1 cellular context compared by ENCODE assay signal in genomic region chr6:138691595-138692057, GRCh38.
TF ChIP-seq lines count a peak whose summit lies in the region.

No MANE protein-coding gene starts in this region.

TF ChIP-seq in HepG2, 621 proteins besides CTCF, POLR2A, EP300 and RAD21 (continued from another document):
- TF ChIP-seq RNF219 (CRISPR knock-in tag; IDR thresholded peaks at IDR 0.05) (no peak), ZNF460 (CRISPR knock-in tag; IDR thresholded peaks at IDR 0.05; ENCODE audit: borderline replicate concordance) (no peak), ZBTB1 (CRISPR knock-in tag; IDR thresholded peaks at IDR 0.05; ENCODE audit: borderline replicate concordance) (no peak), ZNF12 (CRISPR knock-in tag; IDR thresholded peaks at IDR 0.05) (0 out of 2 replicates have a peak, but pooled peaks have one; percentile 5), FOXJ3 (CRISPR knock-in tag; IDR thresholded peaks at IDR 0.05; ENCODE audit: borderline replicate concordance) (0 out of 2 replicates have a peak, but pooled peaks have one; percentile 24), ATF6 (CRISPR knock-in tag; conservative IDR thresholded peaks at IDR 0.05) (no peak), ZNF605 (CRISPR knock-in tag; IDR thresholded peaks at IDR 0.05) (peak; percentile 79), ZBTB26 (CRISPR knock-in tag; IDR thresholded peaks at IDR 0.05; ENCODE audit: borderline replicate concordance) (no peak), ZNF124 (CRISPR knock-in tag; IDR thresholded peaks at IDR 0.05) (peak; percentile 31; the same call in 1 of the 2 replicates)
TF ChIP-seq in HepG2: peak in this region for 14.
